18 cellular contexts compared by ENCODE assay signal in genomic region chr4:153212755-153213154, GRCh38. TPM values are rescaled to one million over a fixed set of nuclear protein-coding genes. Genes with fewer than 3 reads are reported as not detected.
A peak's percentile ranks its signal among the peaks of the same experiment; 100 is the strongest.
DNase-seq lines count a peak whose midpoint lies in the region; ATAC-seq and TF ChIP-seq lines count a peak whose summit lies in the region.
"Had no signal": no experiment of that assay in that cellular context is flagged by ENCODE, and none has a peak within 500 bp of the region (broad histone marks: within the 10 kb centered on the region; RNA-seq: fewer than 3 reads in every experiment).

No MANE protein-coding gene starts in this region.

- no peaks in the 10 kb centered on the region for H3K9me3 ChIP-seq in adipocyte (ENCODE audit: control insufficient read depth, low read length)

- CTCF ChIA-PET in activated CD8-positive, alpha-beta T cell treated with anti-CD3 and anti-CD28 coated beads for 36 hours (lab: Charles Lee), result interaction anchor here (1.1 kb wide), 1 partner anchor 17 kb away, joined by 3 read pairs; no protein-coding TSS in a partner anchor
- CTCF ChIA-PET in activated CD8-positive, alpha-beta T cell treated with anti-CD3 and anti-CD28 coated beads, Interleukin-2, amount 10 ng/mL, durations not matched to agents 7 days and 5 days (lab: Charles Lee), result no interaction called here

- H3K27ac Mint-ChIP-seq in activated CD8-positive, alpha-beta T cell treated with anti-CD3 and anti-CD28 coated beads for 36 hours, result peak overlapping the region; percentile 65
- no peak overlapping the region for H3K27ac Mint-ChIP-seq in activated CD8-positive, alpha-beta T cell treated with anti-CD3 and anti-CD28 coated beads, Interleukin-2, amount 10 ng/mL, durations not matched to agents 7 days and 5 days
- H3K27ac Mint-ChIP-seq: activated naive CD8-positive, alpha-beta T cell treated with anti-CD3 and anti-CD28 coated beads, Interleukin-2, amount 10 ng/mL, durations not matched to agents 7 days and 5 days; CD8-positive, alpha-beta T cell had no signal

- no peaks in the 10 kb centered on the region for H3K9me3 Mint-ChIP-seq in activated CD8-positive, alpha-beta T cell treated with anti-CD3 and anti-CD28 coated beads for 36 hours
- H3K9me3 Mint-ChIP-seq in activated CD8-positive, alpha-beta T cell treated with anti-CD3 and anti-CD28 coated beads, Interleukin-2, amount 10 ng/mL, durations not matched to agents 7 days and 5 days (ENCODE audit: insufficient read depth), result no peaks in the 10 kb centered on the region
- H3K9me3 Mint-ChIP-seq: CD8-positive, alpha-beta T cell; naive thymus-derived CD8-positive, alpha-beta T cell had no signal

- peaks cover 12% of the 10 kb centered on the region for H3K27me3 ChIP-seq in adipocyte (replicated peaks; ENCODE audit: control insufficient read depth, insufficient read depth, low read length)

- no peak overlapping the region for H3K9ac ChIP-seq in adipocyte (ENCODE audit: low read length)

- H3K36me3 Mint-ChIP-seq in activated CD8-positive, alpha-beta T cell treated with anti-CD3 and anti-CD28 coated beads for 36 hours (ENCODE audit: low read depth), result no peaks in the 10 kb centered on the region
- H3K36me3 Mint-ChIP-seq in activated CD8-positive, alpha-beta T cell treated with anti-CD3 and anti-CD28 coated beads, Interleukin-2, amount 10 ng/mL, durations not matched to agents 7 days and 5 days (ENCODE audit: low read depth), result no peaks in the 10 kb centered on the region
- H3K36me3 Mint-ChIP-seq: CD8-positive, alpha-beta T cell; naive thymus-derived CD8-positive, alpha-beta T cell had no signal

- POLR2A ChIA-PET in activated CD8-positive, alpha-beta T cell treated with anti-CD3 and anti-CD28 coated beads for 36 hours (lab: Charles Lee), result interaction anchor here (1.2 kb wide), 1 partner anchor 36 kb away, joined by 3 read pairs; no protein-coding TSS in a partner anchor
- POLR2A ChIA-PET in activated CD8-positive, alpha-beta T cell treated with anti-CD3 and anti-CD28 coated beads, Interleukin-2, amount 10 ng/mL, durations not matched to agents 7 days and 5 days (lab: Charles Lee), result no interaction called here

- H3K36me3 ChIP-seq in adipocyte (ENCODE audit: control insufficient read depth, insufficient read depth, low read length, severe bottlenecking), result no peaks in the 10 kb centered on the region

- H3K4me3 ChIP-seq in adipocyte (ENCODE audit: low read length), result no peak overlapping the region

- H3K4me1 Mint-ChIP-seq in activated CD8-positive, alpha-beta T cell treated with anti-CD3 and anti-CD28 coated beads for 36 hours (ENCODE audit: low read depth), result peaks cover 17% of the 10 kb centered on the region
- H3K4me1 Mint-ChIP-seq in activated CD8-positive, alpha-beta T cell treated with anti-CD3 and anti-CD28 coated beads, Interleukin-2, amount 10 ng/mL, durations not matched to agents 7 days and 5 days (ENCODE audit: low read depth), result no peaks in the 10 kb centered on the region

- intact Hi-C loops in activated CD8-positive, alpha-beta T cell treated with anti-CD3 and anti-CD28 coated beads for 36 hours (cut with micrococcal nuclease), result no loop called here
- intact Hi-C loops in left ventricle myocardium superior (cut with micrococcal nuclease), result no loop called here

- no peak for TF ChIP-seq CTCF in activated CD8-positive, alpha-beta T cell treated with anti-CD3 and anti-CD28 coated beads for 36 hours (IDR thresholded peaks at IDR 0.05)

- DNase-seq in activated CD8-positive, alpha-beta T cell treated with anti-CD3 and anti-CD28 coated beads for 36 hours, result peak; percentile 41
- no peak for DNase-seq in activated CD8-positive, alpha-beta T cell treated with anti-CD3 and anti-CD28 coated beads, Interleukin-2, amount 10 ng/mL, durations not matched to agents 7 days and 5 days
- DNase-seq in adipocyte (ENCODE audit: low read depth) (peak; percentile 39), left ventricle myocardium superior (no peak), GOT3 (lab: John Stamatoyannopoulos, UW) (no peak), DMS153 treated with DMSO at 0.1 percent for 48 hours (lab: John Stamatoyannopoulos, UW; ENCODE audit: unreplicated experiment) (no peak)
- DNase-seq: ACHN; activated CD4-positive, alpha-beta T cell treated with anti-CD3 and anti-CD28 coated beads for 1 hour; activated naive CD8-positive, alpha-beta T cell treated with anti-CD3 and anti-CD28 coated beads, Interleukin-2, amount 10 ng/mL, durations not matched to agents 7 days and 5 days; CD8-positive, alpha-beta T cell; KBM-7; left colon; naive thymus-derived CD8-positive, alpha-beta T cell; NCI-H1105; NCI-H524; T-helper 2 cell had no signal

- H3K27me3 Mint-ChIP-seq in activated CD8-positive, alpha-beta T cell treated with anti-CD3 and anti-CD28 coated beads for 36 hours, result peaks cover 21% of the 10 kb centered on the region
- H3K27me3 Mint-ChIP-seq in activated CD8-positive, alpha-beta T cell treated with anti-CD3 and anti-CD28 coated beads, Interleukin-2, amount 10 ng/mL, durations not matched to agents 7 days and 5 days (ENCODE audit: low read depth), result peaks cover 26% of the 10 kb centered on the region
- H3K27me3 Mint-ChIP-seq: naive thymus-derived CD8-positive, alpha-beta T cell had no signal

- peak overlapping the region; percentile 52 for H3K27ac ChIP-seq in temporal lobe (ENCODE audit: low read depth, low read length)

- peaks cover 28% of the 10 kb centered on the region for H3K4me1 ChIP-seq in adipocyte (ENCODE audit: control insufficient read depth, insufficient read depth, low read length)

- H3K4me3 Mint-ChIP-seq in activated CD8-positive, alpha-beta T cell treated with anti-CD3 and anti-CD28 coated beads for 36 hours, result peak overlapping the region; percentile 33
- H3K4me3 Mint-ChIP-seq in activated CD8-positive, alpha-beta T cell treated with anti-CD3 and anti-CD28 coated beads, Interleukin-2, amount 10 ng/mL, durations not matched to agents 7 days and 5 days, result no peak overlapping the region
- H3K4me3 Mint-ChIP-seq: activated naive CD8-positive, alpha-beta T cell treated with anti-CD3 and anti-CD28 coated beads, Interleukin-2, amount 10 ng/mL, durations not matched to agents 7 days and 5 days; CD8-positive, alpha-beta T cell had no signal

- ATAC-seq in activated CD8-positive, alpha-beta T cell treated with anti-CD3 and anti-CD28 coated beads for 36 hours, result peak; percentile 74
- no peak for ATAC-seq in activated CD8-positive, alpha-beta T cell treated with anti-CD3 and anti-CD28 coated beads, Interleukin-2, amount 10 ng/mL, durations not matched to agents 7 days and 5 days
- ATAC-seq in left ventricle myocardium superior (peak; percentile 93), HG02973 (IDR thresholded peaks at IDR 0.05; ENCODE audit: unreplicated experiment) (no peak)
- ATAC-seq: CD8-positive, alpha-beta T cell; left colon; naive thymus-derived CD8-positive, alpha-beta T cell had no signal

RNA-seq across cellular contexts. Expression of gene TRIM2, which starts 8.5 kb away (rescaled TPM):
- total RNA-seq in activated CD8-positive, alpha-beta T cell treated with anti-CD3 and anti-CD28 coated beads for 36 hours, result 1 to 10 TPM in 1 of 2 experiments, under 1 TPM in 1; 0.63 to 1.4 TPM
- total RNA-seq in activated CD8-positive, alpha-beta T cell treated with anti-CD3 and anti-CD28 coated beads, Interleukin-2, amount 10 ng/mL, durations not matched to agents 7 days and 5 days, result under 1 TPM; 0.13 to 0.18 TPM
- 18.6 TPM for total RNA-seq in left ventricle myocardium superior
- 744 TPM for total RNA-seq in temporal lobe

Comparison
In these comparisons a context has a peak if more than half of its experiments do, and no peak if none do; other contexts are left out.
1. ATAC-seq: peak in activated CD8-positive, alpha-beta T cell treated with anti-CD3 and anti-CD28 coated beads for 36 hours (single experiment) and left ventricle myocardium superior (single experiment); none in activated CD8-positive, alpha-beta T cell treated with anti-CD3 and anti-CD28 coated beads, Interleukin-2, amount 10 ng/mL, durations not matched to agents 7 days and 5 days (single experiment) and HG02973 (single experiment).
2. DNase-seq: peak in activated CD8-positive, alpha-beta T cell treated with anti-CD3 and anti-CD28 coated beads for 36 hours (single experiment) and adipocyte (single experiment); none in activated CD8-positive, alpha-beta T cell treated with anti-CD3 and anti-CD28 coated beads, Interleukin-2, amount 10 ng/mL, durations not matched to agents 7 days and 5 days (single experiment), left ventricle myocardium superior (single experiment), GOT3 (single experiment) and DMS153 treated with DMSO at 0.1 percent for 48 hours (single experiment).
3. RNA of gene TRIM2, which starts 8.5 kb away (total RNA-seq): 744 TPM in temporal lobe (single experiment); 18.6 TPM in left ventricle myocardium superior (single experiment), 0.63 to 1.4 TPM in activated CD8-positive, alpha-beta T cell treated with anti-CD3 and anti-CD28 coated beads for 36 hours and 0.13 to 0.18 TPM in activated CD8-positive, alpha-beta T cell treated with anti-CD3 and anti-CD28 coated beads, Interleukin-2, amount 10 ng/mL, durations not matched to agents 7 days and 5 days; every median in the first group is over 10 times any median in the second.